In genomic region chr12:119036878-119037493, GRCh38 we compare ENCODE assay signal across 8 cellular contexts. TPM values are rescaled to one million over a fixed set of nuclear protein-coding genes. Genes with fewer than 3 reads are reported as not detected.
DNase-seq lines count a peak whose midpoint lies in the region; ATAC-seq and TF ChIP-seq lines count a peak whose summit lies in the region.

No MANE protein-coding gene starts in this region.

- TF ChIP-seq POLR2A in adrenal gland (IDR thresholded peaks at IDR 0.05) (no peak), esophagus squamous epithelium (IDR thresholded peaks at IDR 0.05) (no peak)

- no peak overlapping the region for H3K56ac ChIP-seq in mesendoderm (ENCODE audit: low read length)

- no peak overlapping the region for H3K4ac ChIP-seq in mesendoderm (ENCODE audit: low read depth, low read length)

- peak; percentile 29 to 61 (median 57) for TF ChIP-seq CTCF in adrenal gland (IDR thresholded peaks at IDR 0.05)
- peak in 3 of 6 experiments; percentile 30 to 39 (median 31) for TF ChIP-seq CTCF in esophagus squamous epithelium (IDR thresholded peaks at IDR 0.05)

- no peaks in the 10 kb centered on the region for H3K79me1 ChIP-seq in mesendoderm (ENCODE audit: low read length)

- H3K36me3 ChIP-seq in adrenal gland (replicated peaks in 1 of 2) (no peaks in the 10 kb centered on the region), mesendoderm (ENCODE audit: control insufficient read depth, insufficient read depth, low read length) (no peaks in the 10 kb centered on the region), esophagus squamous epithelium (no peaks in the 10 kb centered on the region)

- H3K27me3 Mint-ChIP-seq in activated CD4-positive, alpha-beta T cell treated with anti-CD3 and anti-CD28 coated beads, Interleukin-2, amount 10 ng/mL, durations not matched to agents 24 days and 14 days: no peaks in the 10 kb centered on the region

- no peak overlapping the region for H3K9ac ChIP-seq in mesendoderm (ENCODE audit: low read length)

- H3K23ac ChIP-seq in mesendoderm (ENCODE audit: low read length): no peak overlapping the region

- no peaks in the 10 kb centered on the region for H3K9me3 Mint-ChIP-seq in activated CD4-positive, alpha-beta T cell treated with anti-CD3 and anti-CD28 coated beads, Interleukin-2, amount 10 ng/mL, durations not matched to agents 24 days and 14 days

- no peak overlapping the region for H2BK120ac ChIP-seq in mesendoderm (ENCODE audit: low read depth, low read length)

- H3K4me1 Mint-ChIP-seq in activated CD4-positive, alpha-beta T cell treated with anti-CD3 and anti-CD28 coated beads, Interleukin-2, amount 10 ng/mL, durations not matched to agents 24 days and 14 days: no peaks in the 10 kb centered on the region

- DNase-seq in activated CD4-positive, alpha-beta T cell treated with anti-CD3 and anti-CD28 coated beads, Interleukin-2, amount 10 ng/mL, durations not matched to agents 24 days and 14 days: peak; percentile 70
- no peak for DNase-seq in activated CD4-positive, alpha-beta T cell treated with anti-CD3 and anti-CD28 coated beads, Interleukin-2, amount 50 U/mL, for 1 hour
- peak; percentile 20 for DNase-seq in Jurkat, Clone E6-1 (ENCODE audit: low read depth, low spot score)
- DNase-seq in adrenal gland (peak in 6 of 7 donors; percentile 16 to 41 (median 20)), mesendoderm (peak; percentile 63), esophagus squamous epithelium (lab: John Stamatoyannopoulos, UW) (no peak)

- no peak overlapping the region for H2BK15ac ChIP-seq in mesendoderm (replicated peaks; ENCODE audit: low read depth)

- no peak overlapping the region for H3K27ac Mint-ChIP-seq in activated CD4-positive, alpha-beta T cell treated with anti-CD3 and anti-CD28 coated beads, Interleukin-2, amount 10 ng/mL, durations not matched to agents 24 days and 14 days

- H3K79me2 ChIP-seq in mesendoderm (ENCODE audit: control insufficient read depth, insufficient read depth, low read length): no peaks in the 10 kb centered on the region

- no peak overlapping the region for H2AK5ac ChIP-seq in mesendoderm (ENCODE audit: low read length)

- no peak overlapping the region for H3K4me2 ChIP-seq in mesendoderm (ENCODE audit: low read length)

- ATAC-seq in HG03521 (IDR thresholded peaks at IDR 0.05; ENCODE audit: unreplicated experiment) (no peak), GM19035 (IDR thresholded peaks at IDR 0.05; ENCODE audit: unreplicated experiment) (no peak)

- H2BK5ac ChIP-seq in mesendoderm (ENCODE audit: low read length): no peak overlapping the region

- no peak overlapping the region for H4K8ac ChIP-seq in mesendoderm (ENCODE audit: low read depth, low read length)

- H3K4me1 ChIP-seq in adrenal gland (replicated peaks in 1 of 2): no peaks in the 10 kb centered on the region
- no peaks in the 10 kb centered on the region for H3K4me1 ChIP-seq in mesendoderm (ENCODE audit: control insufficient read depth, low read depth, low read length)
- no peaks in the 10 kb centered on the region for H3K4me1 ChIP-seq in esophagus squamous epithelium

- H3K9me3 ChIP-seq in adrenal gland (replicated peaks in 1 of 3) (no peaks in the 10 kb centered on the region), esophagus squamous epithelium (no peaks in the 10 kb centered on the region)

- H3K27ac ChIP-seq in adrenal gland: no peak overlapping the region
- H3K27ac ChIP-seq in mesendoderm (ENCODE audit: low read depth, low read length): no peak overlapping the region
- no peak overlapping the region for H3K27ac ChIP-seq in esophagus squamous epithelium

- intact Hi-C loops in activated CD4-positive, alpha-beta T cell treated with anti-CD3 and anti-CD28 coated beads, Interleukin-2, amount 10 ng/mL, durations not matched to agents 24 days and 14 days (cut with micrococcal nuclease): loop anchor here (5.0 kb wide), 1 partner anchor 630 kb away; no protein-coding TSS in a partner anchor
- intact Hi-C loops in adrenal gland (cut with DNase I): no loop called here
- intact Hi-C loops in esophagus squamous epithelium (cut with DNase I): no loop called here

- no peak overlapping the region for H3K4me3 ChIP-seq in Jurkat, Clone E6-1 (ENCODE audit: low read length)
- H3K4me3 ChIP-seq in adrenal gland (no peak overlapping the region), mesendoderm (ENCODE audit: low read length) (no peak overlapping the region), esophagus squamous epithelium (no peak overlapping the region)

- H3K36me3 Mint-ChIP-seq in activated CD4-positive, alpha-beta T cell treated with anti-CD3 and anti-CD28 coated beads, Interleukin-2, amount 10 ng/mL, durations not matched to agents 24 days and 14 days (ENCODE audit: low read depth): no peaks in the 10 kb centered on the region

- H3K18ac ChIP-seq in mesendoderm (ENCODE audit: low read length): no peak overlapping the region

- 32 to 40% (median 37%) methylated on average over 11 to 13 of the region's 13 CpGs for WGBS in adrenal gland, 4 donors
- no CpG with 5 or more reads among the region's 13 CpGs for WGBS in mesendoderm (ENCODE audit: extremely low coverage, insufficient coverage, low lambda C conversion rate)
- WGBS in esophagus squamous epithelium, 2 donors: 41 to 43% methylated on average over 11 to 13 of the region's 13 CpGs

- H3K27me3 ChIP-seq in adrenal gland (peaks cover 6% of the 10 kb centered on the region), mesendoderm (ENCODE audit: insufficient read depth, low read length, poor library complexity) (no peaks in the 10 kb centered on the region), esophagus squamous epithelium (no peaks in the 10 kb centered on the region)

- no peak overlapping the region for H3K4me3 Mint-ChIP-seq in activated CD4-positive, alpha-beta T cell treated with anti-CD3 and anti-CD28 coated beads, Interleukin-2, amount 10 ng/mL, durations not matched to agents 24 days and 14 days

- no peak overlapping the region for H4K5ac ChIP-seq in mesendoderm (ENCODE audit: low read length)

RNA-seq across cellular contexts. Expression of gene SRRM4, which starts 55.6 kb away (rescaled TPM):
- total RNA-seq in activated CD4-positive, alpha-beta T cell treated with anti-CD3 and anti-CD28 coated beads, Interleukin-2, amount 10 ng/mL, durations not matched to agents 24 days and 14 days: not detected in 2 replicates
- polyA plus RNA-seq in Jurkat, Clone E6-1 (2012; ENCODE audit: insufficient read depth, insufficient read length): not detected
- total RNA-seq in adrenal gland (1 to 10 TPM in 1 of 8 donors, under 1 TPM in 4, not detected in 3; 0.11 to 4.3 (median 0.55) TPM), esophagus squamous epithelium (not detected)
- 1 to 10 TPM in 2 of 3 donors, under 1 TPM in 1; 0.67 to 2.2 (median 1.1) TPM for polyA plus RNA-seq in adrenal gland
- polyA plus RNA-seq in mesendoderm (2013, experiment 1 of 2): 0.37 TPM
- polyA plus RNA-seq in mesendoderm (2013, experiment 2 of 2): 0.41 TPM

Comparison
In these comparisons a context has a peak if more than half of its experiments do, and no peak if none do; other contexts are left out.
1. DNase-seq: peak in activated CD4-positive, alpha-beta T cell treated with anti-CD3 and anti-CD28 coated beads, Interleukin-2, amount 10 ng/mL, durations not matched to agents 24 days and 14 days (single experiment), Jurkat, Clone E6-1 (single experiment), adrenal gland (6 of 7) and mesendoderm (single experiment); none in activated CD4-positive, alpha-beta T cell treated with anti-CD3 and anti-CD28 coated beads, Interleukin-2, amount 50 U/mL, for 1 hour (single experiment) and esophagus squamous epithelium (single experiment).